Comparison of ENCODE assay signal across 10 cellular contexts in the genomic region with DNA sequence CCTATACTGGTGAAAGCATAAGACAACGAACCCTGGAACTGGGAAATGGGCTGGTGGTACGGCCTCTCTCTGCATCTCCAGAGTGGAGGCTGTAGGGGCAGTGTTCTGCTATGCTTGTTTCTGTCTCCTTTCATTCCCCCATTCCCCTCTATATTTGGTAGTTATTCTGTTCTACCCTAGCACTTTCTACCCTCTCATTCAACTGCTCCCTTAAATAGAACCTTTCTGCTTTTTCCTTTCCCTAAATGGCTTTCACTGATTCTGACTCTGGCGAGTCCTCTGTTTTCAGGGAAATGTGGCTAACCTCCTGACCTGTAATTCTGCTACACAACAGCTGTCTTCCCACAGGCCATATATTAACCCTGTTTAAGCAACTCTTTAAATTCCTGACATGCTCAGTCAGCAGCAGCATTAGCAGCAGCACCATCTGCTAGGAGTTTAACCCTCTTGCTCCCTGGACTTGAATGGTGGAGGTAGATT.
DNase-seq lines count a peak whose midpoint lies in the region; ATAC-seq and TF ChIP-seq lines count a peak whose summit lies in the region.
"Had no signal": no experiment of that assay in that cellular context is flagged by ENCODE, and none has a peak within 500 bp of the region (broad histone marks: within the 10 kb centered on the region; RNA-seq: fewer than 3 reads in every experiment).

No MANE protein-coding gene starts in this region.

- H3K27me3 ChIP-seq in breast epithelium (no peaks in the 10 kb centered on the region), foreskin keratinocyte (peaks cover 13% of the 10 kb centered on the region), stomach smooth muscle (ENCODE audit: control insufficient read depth in 1 of 2, insufficient read depth in 2 of 2, low read length in 2 of 2) (no peaks in the 10 kb centered on the region)

- peak overlapping the region; percentile 68 for H3K27ac Mint-ChIP-seq in MCF 10A (ENCODE audit: low read depth, unreplicated experiment)
- H3K27ac Mint-ChIP-seq: CD4-positive, alpha-beta T cell had no signal

- H3K27ac ChIP-seq in breast epithelium (no peak overlapping the region), foreskin keratinocyte (no peak overlapping the region), stomach smooth muscle (ENCODE audit: low read length) (peak overlapping the region; percentile 25)

- H3K9me3 ChIP-seq in breast epithelium (no peaks in the 10 kb centered on the region), stomach smooth muscle (ENCODE audit: control insufficient read depth in 2 of 2, low read length in 2 of 2) (no peaks in the 10 kb centered on the region)

- H3K36me3 Mint-ChIP-seq in MCF 10A (ENCODE audit: insufficient read depth, unreplicated experiment): peaks cover 9% of the 10 kb centered on the region

- POLR2A ChIA-PET in MCF 10A (lab: Yijun Ruan, JAX): interaction anchor here (0.6 to 1.5 kb wide), 7 partner anchors 12 to 1393 kb away, joined by 3 to 5 read pairs (median 3); no protein-coding TSS in a partner anchor

- H3K4me3 Mint-ChIP-seq in MCF 10A (ENCODE audit: unreplicated experiment): peak overlapping the region; percentile 20
- H3K4me3 Mint-ChIP-seq: CD4-positive, alpha-beta T cell had no signal

- intact Hi-C loops in MCF 10A (cut with micrococcal nuclease): loop anchor here (5.0 kb wide), 2 partner anchors 163 to 332 kb away; partner anchors contain the start of gene MRPL1
- intact Hi-C loops in breast epithelium (cut with DNase I; ENCODE audit: low total_unique reads): no loop called here

- CTCF ChIA-PET in MCF 10A (lab: Yijun Ruan, JAX): interaction anchor here (0.6 to 3.1 kb wide), 16 partner anchors 10 to 1115 kb away, joined by 3 to 23 read pairs (median 4); no protein-coding TSS in a partner anchor

- no peak for TF ChIP-seq POLR2A in breast epithelium (IDR thresholded peaks at IDR 0.05)

- TF ChIP-seq CTCF in MCF 10A (IDR thresholded peaks at IDR 0.05; ENCODE audit: unreplicated experiment) (no peak), breast epithelium (IDR thresholded peaks at IDR 0.05) (no peak), foreskin keratinocyte (conservative IDR thresholded peaks at IDR 0.05) (peak; percentile 25)

- DNase-seq in MCF 10A (ENCODE audit: unreplicated experiment): peak; percentile 68
- DNase-seq in breast epithelium (ENCODE audit: low spot score in 2 of 2): no peak
- DNase-seq in RPMI7951 (ENCODE audit: low read depth): peak; percentile 90
- DNase-seq in foreskin keratinocyte: peak; percentile 63 to 86
- DNase-seq in amygdala (lab: John Stamatoyannopoulos, UW): no peak
- DNase-seq: CD4-positive, alpha-beta T cell; effector memory CD4-positive, alpha-beta T cell had no signal

- ATAC-seq in foreskin keratinocyte: peak; percentile 74
- ATAC-seq in GM19395 (IDR thresholded peaks at IDR 0.05; ENCODE audit: unreplicated experiment): no peak
- no peak for ATAC-seq in HG03045 (IDR thresholded peaks at IDR 0.05; ENCODE audit: unreplicated experiment)

- no peaks in the 10 kb centered on the region for H3K4me1 ChIP-seq in breast epithelium
- peaks cover 19% of the 10 kb centered on the region for H3K4me1 ChIP-seq in foreskin keratinocyte
- H3K4me1 ChIP-seq in stomach smooth muscle (ENCODE audit: control insufficient read depth, insufficient read depth, low read length): no peaks in the 10 kb centered on the region

- no peaks in the 10 kb centered on the region for H3K36me3 ChIP-seq in breast epithelium
- H3K36me3 ChIP-seq in stomach smooth muscle (ENCODE audit: control insufficient read depth in 2 of 2, insufficient read depth in 2 of 2, low read length in 2 of 2): no peaks in the 10 kb centered on the region

- peaks cover 23% of the 10 kb centered on the region for H3K4me1 Mint-ChIP-seq in MCF 10A (ENCODE audit: insufficient read depth, unreplicated experiment)

- H3K9ac ChIP-seq in stomach smooth muscle (ENCODE audit: low read length in 2 of 2): no peak overlapping the region

- H3K4me3 ChIP-seq in breast epithelium: no peak overlapping the region
- H3K4me3 ChIP-seq in stomach smooth muscle (ENCODE audit: low read length in 2 of 2): peak overlapping the region in 1 of 2 donors; percentile 17

- H3K9me3 Mint-ChIP-seq in MCF 10A (ENCODE audit: unreplicated experiment): no peaks in the 10 kb centered on the region
- H3K9me3 Mint-ChIP-seq: CD4-positive, alpha-beta T cell had no signal

- BruUV-seq in MCF 10A (replicated peaks; lab: Mats Ljungman, UMichigan): no TSS peak

- H3K27me3 Mint-ChIP-seq in MCF 10A (ENCODE audit: insufficient read depth, unreplicated experiment): no peaks in the 10 kb centered on the region
- H3K27me3 Mint-ChIP-seq: CD4-positive, alpha-beta T cell had no signal

Comparison
In these comparisons a context has a peak if more than half of its experiments do, and no peak if none do; other contexts are left out.
1. DNase-seq: peak in MCF 10A (single experiment), RPMI7951 (single experiment) and foreskin keratinocyte (2 of 2); none in breast epithelium (0 of 2) and amygdala (0 of 56).